23 cellular contexts compared by ENCODE assay signal in the genomic region with DNA sequence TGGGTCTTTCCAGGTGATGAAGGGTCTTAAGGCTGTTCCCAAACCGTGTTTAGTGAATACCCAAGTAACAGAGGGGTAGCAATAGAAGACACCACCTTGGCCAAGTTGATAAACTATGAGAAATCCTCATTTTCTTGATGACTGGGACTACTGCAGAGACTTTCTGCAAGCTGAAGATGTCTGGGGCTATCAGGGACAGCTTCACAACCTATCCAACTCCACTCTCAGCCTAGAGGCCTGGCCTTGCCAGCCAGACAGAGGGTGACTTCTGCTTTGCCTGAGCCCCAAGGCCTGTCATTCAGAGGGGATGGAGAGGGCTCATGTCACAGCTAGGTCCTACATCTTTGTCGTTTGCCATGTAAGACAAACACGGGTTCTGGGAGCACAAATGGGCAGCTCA.
DNase-seq lines count a peak whose midpoint lies in the region; ATAC-seq, FAIRE-seq and TF ChIP-seq lines count a peak whose summit lies in the region.
"Had no signal": no experiment of that assay in that cellular context is flagged by ENCODE, and none has a peak within 500 bp of the region (broad histone marks: within the 10 kb centered on the region; RNA-seq: fewer than 3 reads in every experiment).

No MANE protein-coding gene starts in this region.

- H3K36me3 Mint-ChIP-seq in activated naive CD8-positive, alpha-beta T cell treated with anti-CD3 and anti-CD28 coated beads, Interleukin-2, amount 50 U/mL, for 24 hours (ENCODE audit: low read depth) = no peaks in the 10 kb centered on the region
- no peaks in the 10 kb centered on the region for H3K36me3 Mint-ChIP-seq in activated naive CD8-positive, alpha-beta T cell treated with anti-CD3 and anti-CD28 coated beads for 36 hours
- H3K36me3 Mint-ChIP-seq: CD8-positive, alpha-beta T cell had no signal

- peak overlapping the region; percentile 48 for H3K18ac ChIP-seq in neuronal stem cell (ENCODE audit: low read length)

- peak; percentile 74 for FAIRE-seq in urothelium cell line (lab: Jason Lieb, UNC)
- FAIRE-seq: A549, D721Med, G401.6, GM12891, GM19239 had no signal

- H3K9me3 ChIP-seq in esophagus muscularis mucosa (no peaks in the 10 kb centered on the region), neuronal stem cell (replicated peaks in 1 of 2; ENCODE audit: control insufficient read depth in 2 of 2, insufficient read depth in 1 of 2, low read depth in 1 of 2, low read length in 2 of 2) (no peaks in the 10 kb centered on the region)
- H3K9me3 ChIP-seq: A549; BLaER1 treated with 17β-estradiol and CSF1 and Interleukin-3, amounts not matched to agents 10 nM and 100 nM; Caco-2 had no signal

- no peak overlapping the region for H2BK15ac ChIP-seq in neuronal stem cell (ENCODE audit: low read length)

- no peak for TF ChIP-seq POLR2A in esophagus muscularis mucosa (IDR thresholded peaks at IDR 0.05; ENCODE audit: low read depth)

- H3K27ac ChIP-seq in esophagus muscularis mucosa (replicated peaks in 1 of 4) (no peak overlapping the region), neuronal stem cell (replicated peaks; ENCODE audit: low read length) (no peak overlapping the region)
- H3K27ac ChIP-seq: 22Rv1; A549; BLaER1 treated with 17β-estradiol and CSF1 and Interleukin-3, amounts not matched to agents 10 nM and 100 nM; C4-2B had no signal

- H4K8ac ChIP-seq in neuronal stem cell (ENCODE audit: low read depth, low read length) = no peak overlapping the region

- H3K27me3 ChIP-seq in esophagus muscularis mucosa = no peaks in the 10 kb centered on the region
- H3K27me3 ChIP-seq in neuronal stem cell (ENCODE audit: control insufficient read depth in 3 of 3, insufficient read depth in 3 of 3, low read depth in 1 of 3, low read length in 3 of 3) = no peaks in the 10 kb centered on the region
- H3K27me3 ChIP-seq: BLaER1 treated with 17β-estradiol and CSF1 and Interleukin-3, amounts not matched to agents 10 nM and 100 nM had no signal

- no peak overlapping the region for H3K27ac Mint-ChIP-seq in activated naive CD8-positive, alpha-beta T cell treated with anti-CD3 and anti-CD28 coated beads, Interleukin-2, amount 50 U/mL, for 24 hours
- H3K27ac Mint-ChIP-seq in activated naive CD8-positive, alpha-beta T cell treated with anti-CD3 and anti-CD28 coated beads for 36 hours = no peak overlapping the region
- H3K27ac Mint-ChIP-seq: B cell; CD4-positive, alpha-beta T cell; CD8-positive, alpha-beta T cell had no signal

- H3K4me3 ChIP-seq in esophagus muscularis mucosa (no peak overlapping the region), neuronal stem cell (ENCODE audit: low read length in 2 of 2) (no peak overlapping the region)
- H3K4me3 ChIP-seq: A549; BLaER1 treated with 17β-estradiol and CSF1 and Interleukin-3, amounts not matched to agents 10 nM and 100 nM had no signal

- DNase-seq in activated naive CD8-positive, alpha-beta T cell treated with anti-CD3 and anti-CD28 coated beads, Interleukin-2, amount 50 U/mL, for 24 hours = no peak
- DNase-seq in activated naive CD8-positive, alpha-beta T cell treated with anti-CD3 and anti-CD28 coated beads for 36 hours = no peak
- DNase-seq in esophagus muscularis mucosa (ENCODE audit: extremely low spot score) = peak; percentile 91
- no peak for DNase-seq in neuronal stem cell (ENCODE audit: low spot score)
- no peak for DNase-seq in urothelium cell line (ENCODE audit: low spot score)
- DNase-seq in putamen (ENCODE audit: low spot score) = no peak
- no peak for DNase-seq in NCI-H2107 (lab: John Stamatoyannopoulos, UW)
- DNase-seq: AML-193; Caco-2; Calu3; CD4-positive, alpha-beta T cell; CD8-positive, alpha-beta T cell; DMS79 treated with DMSO at 0.1 percent for 48 hours; GF-D8 had no signal

- H3K9me3 Mint-ChIP-seq in activated naive CD8-positive, alpha-beta T cell treated with anti-CD3 and anti-CD28 coated beads, Interleukin-2, amount 50 U/mL, for 24 hours = no peaks in the 10 kb centered on the region
- no peaks in the 10 kb centered on the region for H3K9me3 Mint-ChIP-seq in activated naive CD8-positive, alpha-beta T cell treated with anti-CD3 and anti-CD28 coated beads for 36 hours
- H3K9me3 Mint-ChIP-seq: CD4-positive, alpha-beta T cell; CD8-positive, alpha-beta T cell had no signal

- TF ChIP-seq EP300 in esophagus muscularis mucosa (IDR thresholded peaks at IDR 0.05) = no peak

- no peak overlapping the region for H3K4me2 ChIP-seq in neuronal stem cell (ENCODE audit: insufficient read depth, low read length, poor library complexity, severe bottlenecking)
- H3K4me2 ChIP-seq: A549; BLaER1 treated with 17β-estradiol and CSF1 and Interleukin-3, amounts not matched to agents 10 nM and 100 nM had no signal

- no peak overlapping the region for H2AFZ ChIP-seq in neuronal stem cell (ENCODE audit: low read length)

- H3K79me1 ChIP-seq in neuronal stem cell (ENCODE audit: low read depth, low read length) = no peaks in the 10 kb centered on the region

- no peak overlapping the region for H3K4ac ChIP-seq in neuronal stem cell (ENCODE audit: low read length)

- H3K27me3 Mint-ChIP-seq in activated naive CD8-positive, alpha-beta T cell treated with anti-CD3 and anti-CD28 coated beads, Interleukin-2, amount 50 U/mL, for 24 hours = no peaks in the 10 kb centered on the region
- no peaks in the 10 kb centered on the region for H3K27me3 Mint-ChIP-seq in activated naive CD8-positive, alpha-beta T cell treated with anti-CD3 and anti-CD28 coated beads for 36 hours
- H3K27me3 Mint-ChIP-seq: CD4-positive, alpha-beta T cell had no signal

- TF ChIP-seq CTCF in esophagus muscularis mucosa (IDR thresholded peaks at IDR 0.05) = no peak

- H3K23ac ChIP-seq in neuronal stem cell (ENCODE audit: low read depth, low read length, poor library complexity) = no peak overlapping the region

- H3K14ac ChIP-seq in neuronal stem cell (ENCODE audit: low read length) = no peak overlapping the region

- intact Hi-C loops in esophagus muscularis mucosa (cut with DNase I) = no loop called here

- H2AK5ac ChIP-seq in neuronal stem cell (ENCODE audit: low read depth, low read length) = peak overlapping the region; percentile 22

- H4K91ac ChIP-seq in neuronal stem cell (ENCODE audit: low read depth, low read length, poor library complexity) = no peak overlapping the region

- H3K36me3 ChIP-seq in esophagus muscularis mucosa (peaks cover 0 to 3% (median 0%) of the 10 kb centered on the region in 4 donors), neuronal stem cell (replicated peaks in 1 of 2; ENCODE audit: control insufficient read depth in 2 of 2, insufficient read depth in 2 of 2, low read length in 2 of 2) (no peaks in the 10 kb centered on the region)
- H3K36me3 ChIP-seq: BLaER1 treated with 17β-estradiol and CSF1 and Interleukin-3, amounts not matched to agents 10 nM and 100 nM had no signal

- H3K4me1 ChIP-seq in esophagus muscularis mucosa = peaks cover 3 to 24% (median 15%) of the 10 kb centered on the region in 4 donors
- H3K4me1 ChIP-seq in neuronal stem cell (ENCODE audit: control insufficient read depth in 2 of 2, insufficient read depth in 1 of 2, low read depth in 1 of 2, low read length in 2 of 2) = peaks cover 0 to 3% of the 10 kb centered on the region in 2 donors
- H3K4me1 ChIP-seq: BLaER1 treated with 17β-estradiol and CSF1 and Interleukin-3, amounts not matched to agents 10 nM and 100 nM; Caco-2 had no signal

- no peaks in the 10 kb centered on the region for H3K4me1 Mint-ChIP-seq in activated naive CD8-positive, alpha-beta T cell treated with anti-CD3 and anti-CD28 coated beads, Interleukin-2, amount 50 U/mL, for 24 hours
- H3K4me1 Mint-ChIP-seq in activated naive CD8-positive, alpha-beta T cell treated with anti-CD3 and anti-CD28 coated beads for 36 hours = no peaks in the 10 kb centered on the region
- H3K4me1 Mint-ChIP-seq: B cell had no signal

- no peak overlapping the region for H2BK120ac ChIP-seq in neuronal stem cell (ENCODE audit: low read depth, low read length)

- no peak overlapping the region for H2BK5ac ChIP-seq in neuronal stem cell (ENCODE audit: low read length)

- no peak overlapping the region for H3K9ac ChIP-seq in neuronal stem cell (ENCODE audit: low read depth, low read length, poor library complexity)
- H3K9ac ChIP-seq: BLaER1 treated with 17β-estradiol and CSF1 and Interleukin-3, amounts not matched to agents 10 nM and 100 nM had no signal

- H2BK12ac ChIP-seq in neuronal stem cell (ENCODE audit: low read length) = no peak overlapping the region

- peak; percentile 27 for ATAC-seq in activated naive CD8-positive, alpha-beta T cell treated with anti-CD3 and anti-CD28 coated beads, Interleukin-2, amount 50 U/mL, for 24 hours
- ATAC-seq: A549; CD8-positive, alpha-beta T cell had no signal

- no peak overlapping the region for H3K4me3 Mint-ChIP-seq in activated naive CD8-positive, alpha-beta T cell treated with anti-CD3 and anti-CD28 coated beads, Interleukin-2, amount 50 U/mL, for 24 hours
- no peak overlapping the region for H3K4me3 Mint-ChIP-seq in activated naive CD8-positive, alpha-beta T cell treated with anti-CD3 and anti-CD28 coated beads for 36 hours
- H3K4me3 Mint-ChIP-seq: B cell; CD4-positive, alpha-beta T cell; CD8-positive, alpha-beta T cell had no signal

- WGBS in esophagus muscularis mucosa = 93% methylated on average over 3 of the region's 3 CpGs
- no CpG with 5 or more reads among the region's 3 CpGs for WGBS in neuronal stem cell (ENCODE audit: extremely low coverage in 2 of 2, insufficient read length in 2 of 2, insufficient replicate concordance in 1 of 2), 2 donors
